ENCODE assay signal across 26 cellular contexts in genomic region chr18:34658101-34658500, GRCh38. TPM values are rescaled to one million over a fixed set of nuclear protein-coding genes. Genes with fewer than 3 reads are reported as not detected.
A peak's percentile ranks its signal among the peaks of the same experiment; 100 is the strongest.
DNase-seq lines count a peak whose midpoint lies in the region; ATAC-seq and TF ChIP-seq lines count a peak whose summit lies in the region.
"Had no signal": no experiment of that assay in that cellular context is flagged by ENCODE, and none has a peak within 500 bp of the region (broad histone marks: within the 10 kb centered on the region; RNA-seq: fewer than 3 reads in every experiment).

No MANE protein-coding gene starts in this region.

- H3K27me3 ChIP-seq in heart left ventricle: no peaks in the 10 kb centered on the region
- no peaks in the 10 kb centered on the region for H3K27me3 ChIP-seq in endodermal cell (ENCODE audit: control insufficient read depth, insufficient read depth, low read length, poor library complexity, severe bottlenecking)
- H3K27me3 ChIP-seq in transverse colon: no peaks in the 10 kb centered on the region
- H3K27me3 ChIP-seq in left lung: no peaks in the 10 kb centered on the region
- H3K27me3 ChIP-seq: SJCRH30 had no signal

- H3K4me3 ChIP-seq in heart left ventricle (no peak overlapping the region), endodermal cell (ENCODE audit: low read length) (no peak overlapping the region), transverse colon (no peak overlapping the region), left lung (no peak overlapping the region)
- H3K4me3 ChIP-seq: lower lobe of right lung, SJCRH30 had no signal

- WGBS in heart left ventricle, 4 donors: 63 to 74% (median 68%) methylated on average over 4 of the region's 4 CpGs
- WGBS in endodermal cell (ENCODE audit: insufficient coverage in 1 of 2, insufficient read length in 1 of 2), 2 experiments: 50 to 82% methylated on average over 1 to 4 of the region's 4 CpGs
- 82 to 83% methylated on average over 4 of the region's 4 CpGs for whole genome bisulfite sequencing in transverse colon (ENCODE audit: low coverage in 1 of 2), 2 donors

- in situ Hi-C loops in transverse colon (cut with MboI; ENCODE audit: low pct_ligation_motif_present in 1 of 4, low pct_unique_long_range_greater_than_20kb in 1 of 4, low sequenced_read_pairs in 3 of 4): loop anchor here in 1 of 4 donors (25.0 kb wide), 1 partner anchor 129 kb away; no protein-coding TSS in a partner anchor

- peaks cover 2% of the 10 kb centered on the region for H3K36me3 Mint-ChIP-seq in endodermal cell (ENCODE audit: low read depth)
- no peaks in the 10 kb centered on the region for H3K36me3 Mint-ChIP-seq in osteocyte (ENCODE audit: unreplicated experiment)
- H3K36me3 Mint-ChIP-seq: activated CD4-positive, alpha-beta memory T cell treated with anti-CD3 and anti-CD28 coated beads for 36 hours; activated naive CD8-positive, alpha-beta T cell treated with anti-CD3 and anti-CD28 coated beads for 36 hours; CD4-positive, CD25-positive, alpha-beta regulatory T cell; stimulated activated naive B cell treated with anti-CD40 and anti-IgM and Interleukin-4, amounts not matched to agents 10 μg/mL and 1 μg/mL and 100 μg/mL, for 72 hours had no signal

- H3K9me3 Mint-ChIP-seq in endodermal cell (no peaks in the 10 kb centered on the region), osteocyte (ENCODE audit: unreplicated experiment) (no peaks in the 10 kb centered on the region)
- H3K9me3 Mint-ChIP-seq: activated CD4-positive, alpha-beta memory T cell treated with anti-CD3 and anti-CD28 coated beads for 36 hours; activated naive CD8-positive, alpha-beta T cell treated with anti-CD3 and anti-CD28 coated beads for 36 hours; stimulated activated naive B cell treated with anti-CD40 and anti-IgM and Interleukin-4, amounts not matched to agents 10 μg/mL and 1 μg/mL and 100 μg/mL, for 72 hours had no signal

- no peak overlapping the region for H3K4me3 Mint-ChIP-seq in endodermal cell
- H3K4me3 Mint-ChIP-seq in osteocyte (ENCODE audit: unreplicated experiment): no peak overlapping the region
- H3K4me3 Mint-ChIP-seq: activated CD4-positive, alpha-beta memory T cell treated with anti-CD3 and anti-CD28 coated beads for 36 hours; activated naive CD8-positive, alpha-beta T cell treated with anti-CD3 and anti-CD28 coated beads for 36 hours; CD4-positive, CD25-positive, alpha-beta regulatory T cell; stimulated activated naive B cell treated with anti-CD40 and anti-IgM and Interleukin-4, amounts not matched to agents 10 μg/mL and 1 μg/mL and 100 μg/mL, for 72 hours had no signal

- H3K9me3 ChIP-seq in heart left ventricle (no peaks in the 10 kb centered on the region), endodermal cell (ENCODE audit: control insufficient read depth, low read length) (no peaks in the 10 kb centered on the region), transverse colon (no peaks in the 10 kb centered on the region), left lung (no peaks in the 10 kb centered on the region)
- H3K9me3 ChIP-seq: lower lobe of right lung, SJCRH30 had no signal

- peak overlapping the region in 10 of 12 donors; percentile 65 to 92 (median 83) for H3K27ac ChIP-seq in heart left ventricle
- no peak overlapping the region for H3K27ac ChIP-seq in endodermal cell (ENCODE audit: low read depth, low read length)
- H3K27ac ChIP-seq in transverse colon: peak overlapping the region; percentile 50 to 70 (median 62)
- H3K27ac ChIP-seq in left lung: no peak overlapping the region
- H3K27ac ChIP-seq: 22Rv1, lower lobe of right lung, SJCRH30 had no signal

- H3K4me1 ChIP-seq in heart left ventricle (peaks cover 0 to 58% (median 18%) of the 10 kb centered on the region in 12 donors), endodermal cell (ENCODE audit: control insufficient read depth, insufficient read depth, low read length) (peaks cover 34% of the 10 kb centered on the region), transverse colon (peaks cover 0 to 21% (median 9%) of the 10 kb centered on the region in 4 donors), left lung (no peaks in the 10 kb centered on the region)

- H3K27me3 Mint-ChIP-seq in endodermal cell (ENCODE audit: insufficient read depth) (no peaks in the 10 kb centered on the region), osteocyte (ENCODE audit: unreplicated experiment) (no peaks in the 10 kb centered on the region)
- H3K27me3 Mint-ChIP-seq: CD4-positive, CD25-positive, alpha-beta regulatory T cell had no signal

- H3K36me3 ChIP-seq in heart left ventricle (no peaks in the 10 kb centered on the region), endodermal cell (ENCODE audit: control insufficient read depth, insufficient read depth, low read length) (no peaks in the 10 kb centered on the region), transverse colon (no peaks in the 10 kb centered on the region), left lung (no peaks in the 10 kb centered on the region)
- H3K36me3 ChIP-seq: lower lobe of right lung, SJCRH30 had no signal

- no peak for TF ChIP-seq POLR2A in heart left ventricle (IDR thresholded peaks at IDR 0.05)
- no peak for TF ChIP-seq POLR2A in transverse colon (IDR thresholded peaks at IDR 0.05)

- no peak for TF ChIP-seq EP300 in transverse colon (IDR thresholded peaks at IDR 0.05; ENCODE audit: low read depth)

- TF ChIP-seq CTCF in heart left ventricle (IDR thresholded peaks at IDR 0.05): no peak
- no peak for TF ChIP-seq CTCF in endodermal cell (conservative IDR thresholded peaks at IDR 0.05)
- no peak for TF ChIP-seq CTCF in osteocyte (IDR thresholded peaks at IDR 0.05)
- TF ChIP-seq CTCF in transverse colon (IDR thresholded peaks at IDR 0.05): no peak
- TF ChIP-seq CTCF in left lung (IDR thresholded peaks at IDR 0.05): no peak

- intact Hi-C loops in heart left ventricle (cut with DNase I): loop anchor here in 3 of 10 donors (5.0 to 10.0 kb wide), 3 partner anchors 66 to 166 kb away; no protein-coding TSS in a partner anchor
- intact Hi-C loops in left ventricle myocardium superior (cut with micrococcal nuclease): no loop called here
- intact Hi-C loops in transverse colon (cut with DNase I; ENCODE audit: low total_unique reads): no loop called here
- intact Hi-C loops in left lung (cut with DNase I): no loop called here

- H3K4me1 Mint-ChIP-seq in endodermal cell (peaks cover 61% of the 10 kb centered on the region), osteocyte (ENCODE audit: unreplicated experiment) (peaks cover 27% of the 10 kb centered on the region)
- H3K4me1 Mint-ChIP-seq: activated naive CD8-positive, alpha-beta T cell treated with anti-CD3 and anti-CD28 coated beads for 36 hours; CD4-positive, CD25-positive, alpha-beta regulatory T cell; stimulated activated naive B cell treated with anti-CD40 and anti-IgM and Interleukin-4, amounts not matched to agents 10 μg/mL and 1 μg/mL and 100 μg/mL, for 72 hours had no signal

- ATAC-seq in heart left ventricle (no peak), left ventricle myocardium superior (no peak), left lung (no peak), HG02938 (IDR thresholded peaks at IDR 0.05; ENCODE audit: unreplicated experiment) (no peak)
- ATAC-seq: activated CD4-positive, CD25-positive, alpha-beta regulatory T cell treated with anti-CD3 and anti-CD28 coated beads, Interleukin-2, amount 50 U/mL, for 24 hours; lower lobe of right lung; Panc1; stimulated activated naive B cell treated with anti-CD40 and anti-IgM and Interleukin-4, amounts not matched to agents 10 μg/mL and 1 μg/mL and 100 μg/mL, for 72 hours had no signal

- peak overlapping the region; percentile 86 for H3K9ac ChIP-seq in endodermal cell (ENCODE audit: extremely low read depth, low read length, poor library complexity, severe bottlenecking)

- H3K27ac Mint-ChIP-seq in endodermal cell (peak overlapping the region; percentile 90), osteocyte (ENCODE audit: unreplicated experiment) (peak overlapping the region; percentile 10)
- H3K27ac Mint-ChIP-seq: activated CD4-positive, alpha-beta memory T cell treated with anti-CD3 and anti-CD28 coated beads for 36 hours; activated naive CD8-positive, alpha-beta T cell treated with anti-CD3 and anti-CD28 coated beads for 36 hours; CD4-positive, CD25-positive, alpha-beta regulatory T cell; stimulated activated naive B cell treated with anti-CD40 and anti-IgM and Interleukin-4, amounts not matched to agents 10 μg/mL and 1 μg/mL and 100 μg/mL, for 72 hours had no signal

- no peak for DNase-seq in heart left ventricle
- no peak for DNase-seq in left ventricle myocardium superior
- DNase-seq in endodermal cell: no peak
- no peak for DNase-seq in osteocyte (ENCODE audit: extremely low spot score, unreplicated experiment)
- DNase-seq in transverse colon: no peak
- no peak for DNase-seq in left lung
- no peak for DNase-seq in COR-L47 (lab: John Stamatoyannopoulos, UW)
- DNase-seq: activated CD4-positive, alpha-beta memory T cell treated with anti-CD3 and anti-CD28 coated beads for 36 hours; activated effector memory CD4-positive, alpha-beta T cell treated with Interleukin-2 at 50 U/mL for 16 hours; activated naive CD8-positive, alpha-beta T cell treated with anti-CD3 and anti-CD28 coated beads for 36 hours; CD4-positive, CD25-positive, alpha-beta regulatory T cell; DMS 273 treated with DMSO at 0.1 percent for 48 hours; effector CD4-positive, alpha-beta T cell; foreskin fibroblast; GOT3; Karpas-422; lower lobe of right lung; NCI-H1694; NCI-H524; SJCRH30; stimulated activated CD4-positive, alpha-beta T cell treated with anti-CD3 and anti-CD28 coated beads, Interleukin-4, amount 100 ng/mL, for 24 hours; stimulated activated naive B cell treated with anti-CD40 and anti-IgM and Interleukin-4, amounts not matched to agents 10 μg/mL and 1 μg/mL and 100 μg/mL, for 72 hours had no signal

RNA-seq across cellular contexts. Expression of gene DTNA, which starts 52.0 kb away (rescaled TPM):
- 100 to 1,000 TPM; 149 to 220 (median 188) TPM for total RNA-seq in heart left ventricle
- polyA plus RNA-seq in heart left ventricle: 10 to 100 TPM; 92.6 to 94.3 TPM
- total RNA-seq in left ventricle myocardium superior: 140 TPM
- total RNA-seq in endodermal cell: 10 to 100 TPM; 45.6 to 51.6 TPM
- 18.1 TPM for polyA plus RNA-seq in endodermal cell (2013, experiment 1 of 2)
- polyA plus RNA-seq in endodermal cell (2013, experiment 2 of 2): 18.8 TPM
- 6.2 and 7.1 TPM in 2 replicates for total RNA-seq in osteocyte
- 10 to 100 TPM in 3 of 4 donors, 1 to 10 TPM in 1; 8.9 to 74.4 (median 15.1) TPM for total RNA-seq in transverse colon
- total RNA-seq in left lung: 10 to 100 TPM; 12.0 to 12.7 TPM
- total RNA-seq: activated CD4-positive, alpha-beta memory T cell treated with anti-CD3 and anti-CD28 coated beads for 36 hours; CD4-positive, CD25-positive, alpha-beta regulatory T cell had no signal
- polyA plus RNA-seq: CD4-positive, CD25-positive, alpha-beta regulatory T cell had no signal

Comparison
In these comparisons a context has a peak if more than half of its experiments do, and no peak if none do; other contexts are left out.
1. H3K27ac ChIP-seq: peak in heart left ventricle (10 of 12) and transverse colon (4 of 4); none in endodermal cell (single experiment) and left lung (0 of 2).